Comparison of ENCODE assay signal across 1 cellular context in genomic region chr22:31730344-31730711, GRCh38.
TF ChIP-seq lines count a peak whose summit lies in the region.

No MANE protein-coding gene starts in this region.

TF ChIP-seq in K562, 482 proteins besides CTCF, POLR2A, EP300 and RAD21:
- TF ChIP-seq TAL1 (IDR thresholded peaks at IDR 0.05) (no peak), ZNF384 (IDR thresholded peaks at IDR 0.05; ENCODE audit: low read depth, low read length) (peak; percentile 50; the same call in 1 of the 2 replicates)
TF ChIP-seq in K562: peak in this region for 1.
